ENCODE assay signal across 13 cellular contexts in the genomic region with DNA sequence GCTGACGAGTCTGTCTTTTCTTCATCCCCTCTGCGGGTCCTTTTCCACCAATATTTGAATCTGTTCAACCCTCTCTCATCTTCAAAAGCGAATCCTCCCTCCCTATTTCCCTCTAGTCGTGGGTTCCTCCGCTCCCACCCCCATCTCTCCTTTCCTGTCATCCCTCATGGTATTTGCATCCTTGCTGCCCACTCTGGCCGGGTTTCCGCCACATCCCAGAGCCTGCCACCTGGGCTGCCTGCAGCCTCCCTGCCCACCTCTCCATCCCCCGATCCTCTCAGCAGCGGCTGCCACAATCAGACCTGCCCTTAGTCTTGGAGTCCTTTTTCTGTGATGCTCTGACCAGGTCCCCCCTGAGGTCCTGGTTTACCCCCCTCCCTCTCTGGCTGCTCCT. TPM values are rescaled to one million over a fixed set of nuclear protein-coding genes. Genes with fewer than 3 reads are reported as not detected.
DNase-seq lines count a peak whose midpoint lies in the region; ATAC-seq and TF ChIP-seq lines count a peak whose summit lies in the region.
"Had no signal": no experiment of that assay in that cellular context is flagged by ENCODE, and none has a peak within 500 bp of the region (broad histone marks: within the 10 kb centered on the region; RNA-seq: fewer than 3 reads in every experiment).

No MANE protein-coding gene starts in this region.

- H3K4ac ChIP-seq in IMR-90 (ENCODE audit: low read depth, low read length) (no peak overlapping the region), neuronal stem cell (ENCODE audit: low read length) (no peak overlapping the region)

- H3K4me1 ChIP-seq in IMR-90 (ENCODE audit: control insufficient read depth, insufficient read depth, low read length) (peaks cover 16% of the 10 kb centered on the region), neuronal stem cell (ENCODE audit: control insufficient read depth in 2 of 2, insufficient read depth in 1 of 2, low read depth in 1 of 2, low read length in 2 of 2) (peaks cover 13 to 17% of the 10 kb centered on the region in 2 donors), transverse colon (peaks cover 9 to 25% (median 13%) of the 10 kb centered on the region in 4 donors)

- TF ChIP-seq POLR2A in IMR-90 (IDR thresholded peaks at IDR 0.05; ENCODE audit: low read depth, low read length), result no peak
- TF ChIP-seq POLR2A in transverse colon (IDR thresholded peaks at IDR 0.05), result no peak

- H4K5ac ChIP-seq in IMR-90 (ENCODE audit: low read depth, low read length), result no peak overlapping the region

- H3K9ac ChIP-seq in IMR-90 (ENCODE audit: low read depth, low read length) (no peak overlapping the region), neuronal stem cell (ENCODE audit: low read depth, low read length, poor library complexity) (peak overlapping the region; percentile 12)

- H3K27me3 ChIP-seq in IMR-90 (ENCODE audit: control insufficient read depth, insufficient read depth, low read length) (no peaks in the 10 kb centered on the region), dorsolateral prefrontal cortex (no peaks in the 10 kb centered on the region), neuronal stem cell (ENCODE audit: control insufficient read depth in 3 of 3, insufficient read depth in 3 of 3, low read depth in 1 of 3, low read length in 3 of 3) (no peaks in the 10 kb centered on the region), transverse colon (no peaks in the 10 kb centered on the region)

- POLR2A ChIA-PET in IMR-90 (lab: Charles Lee; ENCODE audit: unreplicated experiment), result no interaction called here

- H3K14ac ChIP-seq in IMR-90 (replicated peaks; ENCODE audit: low read depth, low read length) (no peak overlapping the region), neuronal stem cell (ENCODE audit: low read length) (no peak overlapping the region)

- no peak overlapping the region for H4K91ac ChIP-seq in IMR-90 (ENCODE audit: insufficient read depth, low read depth, low read length)
- H4K91ac ChIP-seq in neuronal stem cell (ENCODE audit: low read depth, low read length, poor library complexity), result no peak overlapping the region

- H3K9me3 Mint-ChIP-seq in T-helper 1 cell treated with Interleukin-12 subunit alpha and Interleukin-12 subunit beta and Interleukin-4 antibody, amounts not matched to agents 30 μg/mL and 1 μg/mL, for 36 hours, result no peaks in the 10 kb centered on the region
- H3K9me3 Mint-ChIP-seq: activated B cell treated with CpG ODN at 0.5 μM for 24 hours; activated T-cell treated with anti-CD3 and anti-CD28 coated beads, Interleukin-2, amount 50 U/mL, for 4 hours had no signal

- no peak for ATAC-seq in IMR-90 (ENCODE audit: low read depth)
- ATAC-seq: activated T-cell treated with anti-CD3 and anti-CD28 coated beads, Interleukin-2, amount 50 U/mL, for 4 hours; left colon had no signal

- no peak overlapping the region for H2BK15ac ChIP-seq in IMR-90 (ENCODE audit: low read depth, low read length)
- H2BK15ac ChIP-seq in neuronal stem cell (ENCODE audit: low read length), result no peak overlapping the region

- BruUV-seq in IMR-90 (replicated peaks; lab: Mats Ljungman, UMichigan), result no TSS peak

- H3K23ac ChIP-seq in IMR-90 (ENCODE audit: low read depth, low read length) (no peak overlapping the region), neuronal stem cell (ENCODE audit: low read depth, low read length, poor library complexity) (no peak overlapping the region)

- TF ChIP-seq CTCF in IMR-90 (conservative IDR thresholded peaks at IDR 0.05; ENCODE audit: low read depth, low read length), result no peak
- TF ChIP-seq CTCF in dorsolateral prefrontal cortex (IDR thresholded peaks at IDR 0.05 in 54 of 56, conservative IDR thresholded peaks at IDR 0.05 in 2 of 56; ENCODE audit: low read depth in 1 of 56, partially characterized antibody in 56 of 56), result no peak
- TF ChIP-seq CTCF in transverse colon (IDR thresholded peaks at IDR 0.05), result no peak

- H3K4me1 Mint-ChIP-seq in T-helper 1 cell treated with Interleukin-12 subunit alpha and Interleukin-12 subunit beta and Interleukin-4 antibody, amounts not matched to agents 30 μg/mL and 1 μg/mL, for 36 hours (ENCODE audit: low read depth), result peaks cover 12% of the 10 kb centered on the region

- H3K27me3 Mint-ChIP-seq in T-helper 1 cell treated with Interleukin-12 subunit alpha and Interleukin-12 subunit beta and Interleukin-4 antibody, amounts not matched to agents 30 μg/mL and 1 μg/mL, for 36 hours (ENCODE audit: low read depth), result no peaks in the 10 kb centered on the region
- H3K27me3 Mint-ChIP-seq: activated B cell treated with CpG ODN at 0.5 μM for 24 hours had no signal

- H3K9me3 ChIP-seq in IMR-90 (ENCODE audit: control insufficient read depth, insufficient read depth, low read length) (no peaks in the 10 kb centered on the region), neuronal stem cell (replicated peaks in 1 of 2; ENCODE audit: control insufficient read depth in 2 of 2, insufficient read depth in 1 of 2, low read depth in 1 of 2, low read length in 2 of 2) (no peaks in the 10 kb centered on the region), transverse colon (no peaks in the 10 kb centered on the region)

- H4K8ac ChIP-seq in IMR-90 (ENCODE audit: low read depth in 2 of 2, low read length in 2 of 2), result no peak overlapping the region
- no peak overlapping the region for H4K8ac ChIP-seq in neuronal stem cell (ENCODE audit: low read depth, low read length)

- TF ChIP-seq EP300 in transverse colon (IDR thresholded peaks at IDR 0.05; ENCODE audit: low read depth), result no peak

- H3K27ac ChIP-seq in IMR-90 (ENCODE audit: insufficient read depth, low read length) (no peak overlapping the region), dorsolateral prefrontal cortex (peak overlapping the region in 48 of 59 donors; percentile 6 to 88 (median 73)), neuronal stem cell (replicated peaks; ENCODE audit: low read length) (no peak overlapping the region), transverse colon (no peak overlapping the region)

- TF ChIP-seq RAD21 in IMR-90 (IDR thresholded peaks at IDR 0.05; ENCODE audit: low read length), result no peak

- no peak overlapping the region for H3K4me2 ChIP-seq in IMR-90 (ENCODE audit: low read depth, low read length)
- H3K4me2 ChIP-seq in neuronal stem cell (ENCODE audit: insufficient read depth, low read length, poor library complexity, severe bottlenecking), result no peak overlapping the region

- no peak overlapping the region for H2BK5ac ChIP-seq in IMR-90 (ENCODE audit: low read depth, low read length, poor library complexity, severe bottlenecking)
- no peak overlapping the region for H2BK5ac ChIP-seq in neuronal stem cell (ENCODE audit: low read length)

- intact Hi-C loops in IMR-90 (cut with micrococcal nuclease) (no loop called here), dorsolateral prefrontal cortex (cut with DNase I) (loop anchor here (5.0 kb wide), 2 partner anchors 43 to 108 kb away; a partner anchor contains a TSS), transverse colon (cut with DNase I; ENCODE audit: low total_unique reads) (no loop called here)

- H3K36me3 Mint-ChIP-seq in T-helper 1 cell treated with Interleukin-12 subunit alpha and Interleukin-12 subunit beta and Interleukin-4 antibody, amounts not matched to agents 30 μg/mL and 1 μg/mL, for 36 hours (ENCODE audit: low read depth), result peaks cover 37% of the 10 kb centered on the region

- CTCF ChIA-PET in IMR-90 (lab: Yijun Ruan, JAX), result no interaction called here

- H2BK12ac ChIP-seq in neuronal stem cell (ENCODE audit: low read length), result no peak overlapping the region

- in situ Hi-C loops in IMR-90 (cut with MboI; ENCODE audit: low sequenced_read_pairs) (no loop called here), transverse colon (cut with MboI; ENCODE audit: low pct_ligation_motif_present in 1 of 4, low pct_unique_long_range_greater_than_20kb in 1 of 4, low sequenced_read_pairs in 3 of 4) (loop anchor here in 1 of 4 donors (25.0 kb wide), 1 partner anchor 383 kb away; a partner anchor contains a TSS)

- no peak overlapping the region; the same call in 1 of the 2 replicates for H2BK120ac ChIP-seq in IMR-90 (ENCODE audit: low read depth, low read length)
- H2BK120ac ChIP-seq in neuronal stem cell (ENCODE audit: low read depth, low read length), result no peak overlapping the region

- DNase-seq in T-helper 1 cell (no peak), IMR-90 (no peak), dorsolateral prefrontal cortex (no peak), neuronal stem cell (ENCODE audit: low spot score) (no peak), 8988T (no peak), kidney tubule cell (ENCODE audit: low spot score) (no peak), transverse colon (no peak)
- DNase-seq: activated B cell treated with CpG ODN at 0.5 μM for 24 hours; activated T-cell treated with anti-CD3 and anti-CD28 coated beads, Interleukin-2, amount 50 U/mL, for 4 hours; left colon; NCI-H1092; stimulated activated CD4-positive, alpha-beta T cell treated with anti-CD3 and anti-CD28 coated beads, Interleukin-2, amount 100 ng/mL, for 24 hours had no signal

- peak overlapping the region; percentile 17 for H2AK9ac ChIP-seq in IMR-90 (replicated peaks; ENCODE audit: low read depth, low read length, poor library complexity)

- H3K18ac ChIP-seq in IMR-90 (ENCODE audit: low read depth, low read length) (no peak overlapping the region), neuronal stem cell (ENCODE audit: low read length) (no peak overlapping the region)

- peak overlapping the region; percentile 77 for H3K27ac Mint-ChIP-seq in T-helper 1 cell treated with Interleukin-12 subunit alpha and Interleukin-12 subunit beta and Interleukin-4 antibody, amounts not matched to agents 30 μg/mL and 1 μg/mL, for 36 hours
- H3K27ac Mint-ChIP-seq: activated B cell treated with CpG ODN at 0.5 μM for 24 hours had no signal

- H3K9me1 ChIP-seq in IMR-90 (ENCODE audit: insufficient read depth, low read length), result peaks cover 21% of the 10 kb centered on the region

- no peak overlapping the region for H3K4me3 ChIP-seq in IMR-90 (ENCODE audit: insufficient read depth, low read depth, low read length)
- peak overlapping the region in 1 of 59 donors; percentile 25 for H3K4me3 ChIP-seq in dorsolateral prefrontal cortex
- no peak overlapping the region for H3K4me3 ChIP-seq in neuronal stem cell (ENCODE audit: low read length in 2 of 2)
- H3K4me3 ChIP-seq in transverse colon, result no peak overlapping the region

- H3K79me1 ChIP-seq in IMR-90 (ENCODE audit: low read depth in 1 of 2, low read length in 2 of 2), result peaks cover 3 to 49% of the 10 kb centered on the region in 2 experiments; a peak in 2 of 4 replicates
- peaks cover 2% of the 10 kb centered on the region for H3K79me1 ChIP-seq in neuronal stem cell (ENCODE audit: low read depth, low read length)

- peaks cover 6% of the 10 kb centered on the region for H4K20me1 ChIP-seq in IMR-90 (ENCODE audit: insufficient read depth, low read length)

- H3K36me3 ChIP-seq in IMR-90 (ENCODE audit: control insufficient read depth, insufficient read depth, low read length) (peaks cover 73% of the 10 kb centered on the region), neuronal stem cell (replicated peaks in 1 of 2; ENCODE audit: control insufficient read depth in 2 of 2, insufficient read depth in 2 of 2, low read length in 2 of 2) (no peaks in the 10 kb centered on the region), transverse colon (peaks cover 0 to 54% (median 22%) of the 10 kb centered on the region in 4 donors)

- no peak overlapping the region for H3K4me3 Mint-ChIP-seq in T-helper 1 cell treated with Interleukin-12 subunit alpha and Interleukin-12 subunit beta and Interleukin-4 antibody, amounts not matched to agents 30 μg/mL and 1 μg/mL, for 36 hours
- H3K4me3 Mint-ChIP-seq: activated B cell treated with CpG ODN at 0.5 μM for 24 hours; activated T-cell treated with anti-CD3 and anti-CD28 coated beads, Interleukin-2, amount 50 U/mL, for 4 hours had no signal

- dilution Hi-C loops in IMR-90 (cut with HindIII; ENCODE audit: low sequenced_read_pairs, unreplicated experiment), result no loop called here

- H2AK5ac ChIP-seq in IMR-90 (ENCODE audit: low read depth, low read length) (no peak overlapping the region), neuronal stem cell (ENCODE audit: low read depth, low read length) (peak overlapping the region; percentile 19)

- WGBS in IMR-90 (ENCODE audit: extremely low coverage in 2 of 2, insufficient read length in 1 of 2), 2 experiments, result 100% methylated on average over 3 of the region's 9 CpGs; no CpG with 5 or more reads in 1 of the 2 experiments
- no CpG with 5 or more reads among the region's 9 CpGs for WGBS in neuronal stem cell (ENCODE audit: extremely low coverage in 2 of 2, insufficient read length in 2 of 2, insufficient replicate concordance in 1 of 2), 2 donors
- WGBS in transverse colon (ENCODE audit: low coverage in 1 of 2), 2 donors, result 79 to 96% methylated on average over 4 to 9 of the region's 9 CpGs

- no peak overlapping the region for H2BK20ac ChIP-seq in IMR-90 (ENCODE audit: low read depth, low read length)

- H3K56ac ChIP-seq in IMR-90 (ENCODE audit: extremely low read depth, insufficient read depth, low read length), result no peak overlapping the region

- H2AFZ ChIP-seq in IMR-90 (replicated peaks; ENCODE audit: low read length, poor library complexity) (no peak overlapping the region), neuronal stem cell (ENCODE audit: low read length) (no peak overlapping the region)

RNA-seq across cellular contexts. Expression of a gene that starts 44.9 kb away (rescaled TPM):
- 13.9 and 14.9 TPM in 2 replicates for total RNA-seq in IMR-90 (2012; rRNA removed)
- 13.3 and 16.7 TPM in 2 replicates for polyA plus RNA-seq in IMR-90 (2012; rRNA removed)
- polyA plus RNA-seq in IMR-90 (2012; cell fraction: cytosol; rRNA removed), result 10.0 and 16.8 TPM in 2 replicates
- polyA plus RNA-seq in IMR-90 (2012; cell fraction: nucleus; rRNA removed; ENCODE audit: low replicate concordance), result 19.0 and 26.8 TPM in 2 replicates
- 100 to 1,000 TPM in 59 of 120 experiments, 10 to 100 TPM in 61; 64.6 to 141 (median 99.8) TPM for total RNA-seq in dorsolateral prefrontal cortex
- polyA plus RNA-seq in neuronal stem cell (2013, experiment 1 of 2), result 1.5 TPM
- 1.3 TPM for polyA plus RNA-seq in neuronal stem cell (2013, experiment 2 of 2)
- 10 to 100 TPM; 36.6 to 50.1 (median 41.4) TPM for total RNA-seq in transverse colon

Comparison
In these comparisons a context has a peak if more than half of its experiments do, and no peak if none do; other contexts are left out.
1. H3K27ac ChIP-seq: peak in dorsolateral prefrontal cortex (48 of 59); none in IMR-90 (single experiment), neuronal stem cell (single experiment) and transverse colon (0 of 4).
2. intact Hi-C loops: an anchor here in dorsolateral prefrontal cortex (5.0 kb wide); none called in IMR-90 and transverse colon.